Comparison of ENCODE assay signal across 1 cellular context in genomic region chr1:201827321-201828281, GRCh38.
TF ChIP-seq lines count a peak whose summit lies in the region.

No MANE protein-coding gene starts in this region.

TF ChIP-seq in H1, 55 proteins besides CTCF, POLR2A, EP300 and RAD21 (continued from another document):
- no peak for TF ChIP-seq USF2 (IDR thresholded peaks at IDR 0.05; ENCODE audit: low read length)
